1 cellular context compared by ENCODE assay signal in genomic region chr22:42577141-42577540, GRCh38. TPM values are rescaled to one million over a fixed set of nuclear protein-coding genes. Genes with fewer than 3 reads are reported as not detected.
"Had no signal": no experiment of that assay in that cellular context is flagged by ENCODE, and none has a peak within 500 bp of the region (broad histone marks: within the 10 kb centered on the region; RNA-seq: fewer than 3 reads in every experiment).

No MANE protein-coding gene starts in this region.

RNA-seq across cellular contexts. Expression of gene SERHL2, which starts 23.4 kb away (rescaled TPM):
- total RNA-seq: natural killer cell treated with Interleukin-12 subunit alpha and Interleukin-12 subunit beta and Interleukin-15 and Interleukin-18, amount 100 ng/mL, for 72 hours had no signal
